ENCODE assay signal across 7 cellular contexts in genomic region chr16:67430504-67431076, GRCh38. TPM values are rescaled to one million over a fixed set of nuclear protein-coding genes. Genes with fewer than 3 reads are reported as not detected.
DNase-seq lines count a peak whose midpoint lies in the region; ATAC-seq and TF ChIP-seq lines count a peak whose summit lies in the region.
"Had no signal": no experiment of that assay in that cellular context is flagged by ENCODE, and none has a peak within 500 bp of the region (broad histone marks: within the 10 kb centered on the region; RNA-seq: fewer than 3 reads in every experiment).

No MANE protein-coding gene starts in this region.

- peak overlapping the region; percentile 86 for H3K23ac ChIP-seq in neuronal stem cell (ENCODE audit: low read depth, low read length, poor library complexity)

- no peak for TF ChIP-seq CTCF in mammary epithelial cell (conservative IDR thresholded peaks at IDR 0.05 in 1 of 2, IDR thresholded peaks at IDR 0.05 in 1 of 2; ENCODE audit: extremely low read depth in 1 of 2, insufficient read depth in 1 of 2, low read depth in 1 of 2, low read length in 2 of 2)

- peak overlapping the region; percentile 85 for H2AFZ ChIP-seq in mammary epithelial cell (ENCODE audit: low read depth, low read length)
- H2AFZ ChIP-seq in neuronal stem cell (ENCODE audit: low read length): peak overlapping the region; percentile 85

- H3K9ac ChIP-seq in mammary epithelial cell (ENCODE audit: insufficient read depth, low read length) (no peak overlapping the region), neuronal stem cell (ENCODE audit: low read depth, low read length, poor library complexity) (peak overlapping the region; percentile 90)

- H3K27ac ChIP-seq in mammary epithelial cell (ENCODE audit: insufficient read depth, low read depth, low read length): no peak overlapping the region
- no peak overlapping the region for H3K27ac ChIP-seq in neuronal stem cell (replicated peaks; ENCODE audit: low read length)

- H3K4me3 ChIP-seq in mammary epithelial cell (replicated peaks in 1 of 3; ENCODE audit: insufficient read depth in 1 of 3, low read depth in 2 of 3, low read length in 3 of 3) (peak overlapping the region; percentile 37 to 51 (median 48)), neuronal stem cell (ENCODE audit: low read length in 2 of 2) (peak overlapping the region; percentile 28 to 71)

- H3K79me2 ChIP-seq in mammary epithelial cell (ENCODE audit: insufficient read depth, low read length): no peaks in the 10 kb centered on the region

- BruUV-seq in mammary epithelial cell (replicated peaks; lab: Mats Ljungman, UMichigan): no TSS peak

- H4K91ac ChIP-seq in neuronal stem cell (ENCODE audit: low read depth, low read length, poor library complexity): peak overlapping the region; percentile 39

- intact Hi-C loops in mammary epithelial cell (cut with micrococcal nuclease): no loop called here

- H4K8ac ChIP-seq in neuronal stem cell (ENCODE audit: low read depth, low read length): peak overlapping the region; percentile 49

- H2AK5ac ChIP-seq in neuronal stem cell (ENCODE audit: low read depth, low read length): peak overlapping the region; percentile 53

- H2BK120ac ChIP-seq in neuronal stem cell (ENCODE audit: low read depth, low read length): no peak overlapping the region

- H3K18ac ChIP-seq in neuronal stem cell (ENCODE audit: low read length): peak overlapping the region; percentile 96

- H3K4ac ChIP-seq in neuronal stem cell (ENCODE audit: low read length): no peak overlapping the region

- H4K20me1 ChIP-seq in mammary epithelial cell (ENCODE audit: insufficient read depth, low read length): no peaks in the 10 kb centered on the region

- H3K36me3 ChIP-seq in mammary epithelial cell (ENCODE audit: insufficient read depth, low read length) (no peaks in the 10 kb centered on the region), neuronal stem cell (replicated peaks in 1 of 2; ENCODE audit: control insufficient read depth in 2 of 2, insufficient read depth in 2 of 2, low read length in 2 of 2) (peaks cover 2% of the 10 kb centered on the region in 2 donors)

- H2BK15ac ChIP-seq in neuronal stem cell (ENCODE audit: low read length): peak overlapping the region; percentile 42

- in situ Hi-C loops in mammary epithelial cell (cut with MboI; ENCODE audit: low sequenced_read_pairs in 2 of 2): no loop called here

- no peak overlapping the region for H2BK5ac ChIP-seq in neuronal stem cell (ENCODE audit: low read length)

- H3K79me1 ChIP-seq in neuronal stem cell (ENCODE audit: low read depth, low read length): no peaks in the 10 kb centered on the region

- peak; percentile 52 for DNase-seq in NCI-H748 (lab: John Stamatoyannopoulos, UW; ENCODE audit: unreplicated experiment)
- no peak for DNase-seq in NCI-H748 treated with DMSO at 0.1 percent for 48 hours (lab: John Stamatoyannopoulos, UW)
- peak; percentile 33 for DNase-seq in mammary epithelial cell
- peak; percentile 18 for DNase-seq in neuronal stem cell (ENCODE audit: low spot score)
- no peak for DNase-seq in OCI-M2 (lab: John Stamatoyannopoulos, UW; ENCODE audit: unreplicated experiment)

- H3K9me3 ChIP-seq in mammary epithelial cell (replicated peaks; ENCODE audit: insufficient read depth, low read length) (no peaks in the 10 kb centered on the region), neuronal stem cell (replicated peaks in 1 of 2; ENCODE audit: control insufficient read depth in 2 of 2, insufficient read depth in 1 of 2, low read depth in 1 of 2, low read length in 2 of 2) (peaks cover 0 to 2% of the 10 kb centered on the region in 2 donors)

- H2BK12ac ChIP-seq in neuronal stem cell (ENCODE audit: low read length): peak overlapping the region; percentile 46

- dilution Hi-C loops in mammary epithelial cell (cut with HindIII; ENCODE audit: low sequenced_read_pairs): no loop called here

- peak overlapping the region; percentile 93 for H3K4me2 ChIP-seq in mammary epithelial cell (ENCODE audit: insufficient read depth, low read depth, low read length)
- H3K4me2 ChIP-seq in neuronal stem cell (ENCODE audit: insufficient read depth, low read length, poor library complexity, severe bottlenecking): peak overlapping the region; percentile 87

- CTCF ChIA-PET in mammary epithelial cell (lab: Charles Lee; ENCODE audit: low non-redundant PET): interaction anchor here (0.7 kb wide), 1 partner anchor 170 kb away, joined by 4 read pairs; no protein-coding TSS in a partner anchor

- ATAC-seq in HG02884 (IDR thresholded peaks at IDR 0.05; ENCODE audit: unreplicated experiment): no peak

- H3K4me1 ChIP-seq in mammary epithelial cell (ENCODE audit: insufficient read depth, low read length) (peaks cover 13% of the 10 kb centered on the region), neuronal stem cell (ENCODE audit: control insufficient read depth in 2 of 2, insufficient read depth in 1 of 2, low read depth in 1 of 2, low read length in 2 of 2) (peaks cover 15 to 19% of the 10 kb centered on the region in 2 donors)

- 3% methylated on average over 15 of the region's 61 CpGs for WGBS in mammary epithelial cell (ENCODE audit: low coverage, missing lambda C conversion rate)
- WGBS in neuronal stem cell (ENCODE audit: extremely low coverage in 2 of 2, insufficient read length in 2 of 2, insufficient replicate concordance in 1 of 2), 2 donors: no CpG with 5 or more reads among the region's 61 CpGs

- H3K14ac ChIP-seq in neuronal stem cell (ENCODE audit: low read length): no peak overlapping the region

- peaks cover 2% of the 10 kb centered on the region for H3K27me3 ChIP-seq in mammary epithelial cell (ENCODE audit: insufficient read depth, low read length)
- peaks cover 14 to 46% (median 25%) of the 10 kb centered on the region in 3 experiments for H3K27me3 ChIP-seq in neuronal stem cell (ENCODE audit: control insufficient read depth in 3 of 3, insufficient read depth in 3 of 3, low read depth in 1 of 3, low read length in 3 of 3)

RNA-seq across cellular contexts. Expression of gene HSD11B2, which starts 0.3 kb away (rescaled TPM):
- total RNA-seq in mammary epithelial cell: 1 to 10 TPM in 1 of 2 donors, under 1 TPM in 1; 0.56 to 1.8 TPM
- polyA plus RNA-seq in mammary epithelial cell: 1.00 TPM
- not detected for polyA minus RNA-seq in mammary epithelial cell
- polyA plus RNA-seq in neuronal stem cell (2013, experiment 1 of 2): 1.1 TPM
- polyA plus RNA-seq in neuronal stem cell (2013, experiment 2 of 2): 0.78 TPM
- total RNA-seq: glomerular endothelial cell had no signal

RNA-seq across cellular contexts. Expression of gene ZDHHC1, which starts 14.3 kb away (rescaled TPM):
- 1 to 10 TPM; 5.3 to 6.3 TPM for total RNA-seq in mammary epithelial cell
- polyA plus RNA-seq in mammary epithelial cell: 2.4 TPM
- 0.88 TPM for polyA minus RNA-seq in mammary epithelial cell
- polyA plus RNA-seq in neuronal stem cell (2013, experiment 1 of 2): 4.1 TPM
- 4.7 TPM for polyA plus RNA-seq in neuronal stem cell (2013, experiment 2 of 2)

RNA-seq across cellular contexts. Expression of gene TPPP3, which starts 37.3 kb away (rescaled TPM):
- not detected for total RNA-seq in mammary epithelial cell
- 0.14 TPM for polyA plus RNA-seq in mammary epithelial cell
- not detected for polyA minus RNA-seq in mammary epithelial cell
- polyA plus RNA-seq in neuronal stem cell (2013, experiment 1 of 2): 20.8 TPM
- polyA plus RNA-seq in neuronal stem cell (2013, experiment 2 of 2): 19.8 TPM

RNA-seq across cellular contexts. Expression of gene ATP6V0D1, which starts 50.4 kb away (rescaled TPM):
- total RNA-seq in mammary epithelial cell: 100 to 1,000 TPM in 1 of 2 donors, 10 to 100 TPM in 1; 93.3 to 124 TPM
- polyA plus RNA-seq in mammary epithelial cell: 268 TPM
- 279 TPM for polyA minus RNA-seq in mammary epithelial cell
- polyA plus RNA-seq in neuronal stem cell (2013, experiment 1 of 2): 20.8 TPM
- polyA plus RNA-seq in neuronal stem cell (2013, experiment 2 of 2): 20.9 TPM

RNA-seq across cellular contexts. Expression of gene AGRP, which starts 52.8 kb away (rescaled TPM):
- total RNA-seq in mammary epithelial cell: not detected
- not detected for polyA plus RNA-seq in mammary epithelial cell
- polyA minus RNA-seq in mammary epithelial cell: not detected
- polyA plus RNA-seq in neuronal stem cell (2013, experiment 1 of 2): not detected
- not detected for polyA plus RNA-seq in neuronal stem cell (2013, experiment 2 of 2)
- total RNA-seq: glomerular endothelial cell had no signal

Comparison
In these comparisons a context has a peak if more than half of its experiments do, and no peak if none do; other contexts are left out.
1. DNase-seq: peak in NCI-H748 (single experiment), mammary epithelial cell (single experiment) and neuronal stem cell (single experiment); none in NCI-H748 treated with DMSO at 0.1 percent for 48 hours (single experiment) and OCI-M2 (single experiment).